Comparison of ENCODE assay signal across 16 cellular contexts in genomic region chr1:188872376-188872775, GRCh38.
DNase-seq lines count a peak whose midpoint lies in the region; ATAC-seq, FAIRE-seq and TF ChIP-seq lines count a peak whose summit lies in the region.
"Had no signal": no experiment of that assay in that cellular context is flagged by ENCODE, and none has a peak within 500 bp of the region (broad histone marks: within the 10 kb centered on the region; RNA-seq: fewer than 3 reads in every experiment).

No MANE protein-coding gene starts in this region.

- TF ChIP-seq CTCF in PC-9 (conservative IDR thresholded peaks at IDR 0.05) (no peak), astrocyte (IDR thresholded peaks at IDR 0.05; ENCODE audit: insufficient read depth, low read depth, low read length) (no peak), upper lobe of left lung (IDR thresholded peaks at IDR 0.05) (no peak)

- H3F3A ChIP-seq in PC-9 (ENCODE audit: insufficient read depth, low read depth) = no peaks in the 10 kb centered on the region

- peak overlapping the region; percentile 48 for H3K27ac Mint-ChIP-seq in astrocyte (ENCODE audit: unreplicated experiment)
- H3K27ac Mint-ChIP-seq in activated naive CD4-positive, alpha-beta T cell treated with anti-CD3 and anti-CD28 coated beads for 36 hours = no peak overlapping the region
- H3K27ac Mint-ChIP-seq: B cell; CD8-positive, alpha-beta T cell had no signal

- no peaks in the 10 kb centered on the region for H3K36me3 ChIP-seq in PC-9 (ENCODE audit: low read depth)
- no peaks in the 10 kb centered on the region for H3K36me3 ChIP-seq in astrocyte (ENCODE audit: insufficient read depth, low read length)
- no peaks in the 10 kb centered on the region for H3K36me3 ChIP-seq in upper lobe of left lung
- H3K36me3 ChIP-seq: BLaER1 treated with 17β-estradiol and CSF1 and Interleukin-3, amounts not matched to agents 10 nM and 100 nM; HAP-1 had no signal

- H3K27me3 ChIP-seq in PC-9 (ENCODE audit: insufficient read depth, low read depth) (no peaks in the 10 kb centered on the region), astrocyte (ENCODE audit: insufficient read depth, low read length) (no peaks in the 10 kb centered on the region), upper lobe of left lung (no peaks in the 10 kb centered on the region)
- H3K27me3 ChIP-seq: BLaER1 treated with 17β-estradiol and CSF1 and Interleukin-3, amounts not matched to agents 10 nM and 100 nM had no signal

- H4K20me1 ChIP-seq in PC-9 (ENCODE audit: insufficient read depth) (no peaks in the 10 kb centered on the region), astrocyte (ENCODE audit: insufficient read depth, low read length) (no peaks in the 10 kb centered on the region)
- H4K20me1 ChIP-seq: BLaER1 treated with 17β-estradiol and CSF1 and Interleukin-3, amounts not matched to agents 10 nM and 100 nM had no signal

- POLR2A ChIA-PET in PC-9 (lab: Charles Lee; ENCODE audit: unreplicated experiment) = no interaction called here

- H3K4me2 ChIP-seq in PC-9 (no peak overlapping the region), astrocyte (ENCODE audit: low read length) (no peak overlapping the region)
- H3K4me2 ChIP-seq: BLaER1 treated with 17β-estradiol and CSF1 and Interleukin-3, amounts not matched to agents 10 nM and 100 nM had no signal

- no peaks in the 10 kb centered on the region for H3K79me2 ChIP-seq in PC-9 (ENCODE audit: low read depth)
- H3K79me2 ChIP-seq in astrocyte (ENCODE audit: insufficient read depth, low read length) = no peaks in the 10 kb centered on the region

- H3K9ac ChIP-seq in astrocyte (ENCODE audit: low read length) = no peak overlapping the region
- H3K9ac ChIP-seq: BLaER1 treated with 17β-estradiol and CSF1 and Interleukin-3, amounts not matched to agents 10 nM and 100 nM; GM23248 had no signal

- H2AFZ ChIP-seq in PC-9 (0 out of 2 replicates have a peak overlapping the region, but pooled peaks have one; percentile 27), astrocyte (ENCODE audit: low read depth, low read length) (no peak overlapping the region)
- H2AFZ ChIP-seq: GM23248 had no signal

- no peak for TF ChIP-seq EP300 in upper lobe of left lung (IDR thresholded peaks at IDR 0.05)

- H3K9me3 Mint-ChIP-seq in astrocyte (ENCODE audit: unreplicated experiment) = no peaks in the 10 kb centered on the region
- peaks cover 7% of the 10 kb centered on the region for H3K9me3 Mint-ChIP-seq in activated naive CD4-positive, alpha-beta T cell treated with anti-CD3 and anti-CD28 coated beads for 36 hours

- no peaks in the 10 kb centered on the region for H3K4me1 Mint-ChIP-seq in astrocyte (ENCODE audit: low read depth, unreplicated experiment)
- no peaks in the 10 kb centered on the region for H3K4me1 Mint-ChIP-seq in activated naive CD4-positive, alpha-beta T cell treated with anti-CD3 and anti-CD28 coated beads for 36 hours (ENCODE audit: low read depth)
- H3K4me1 Mint-ChIP-seq: B cell had no signal

- H3K9me3 ChIP-seq in PC-9 (ENCODE audit: insufficient read depth, low read depth) (peaks cover 4% of the 10 kb centered on the region; the same call in 1 of the 2 replicates), astrocyte (ENCODE audit: insufficient read depth, low read depth, low read length) (no peaks in the 10 kb centered on the region), upper lobe of left lung (no peaks in the 10 kb centered on the region)
- H3K9me3 ChIP-seq: BLaER1 treated with 17β-estradiol and CSF1 and Interleukin-3, amounts not matched to agents 10 nM and 100 nM; HAP-1 had no signal

- DNase-seq in HCEC 1CT (peak; percentile 60), PC-9 (no peak), astrocyte (ENCODE audit: low read depth) (peak; percentile 12), head of caudate nucleus (no peak), upper lobe of left lung (no peak)
- DNase-seq in activated naive CD4-positive, alpha-beta T cell treated with anti-CD3 and anti-CD28 coated beads for 36 hours = no peak
- DNase-seq: Calu3; CD8-positive, alpha-beta T cell; DND-41; GDM1; GM23248 had no signal

- H3K9me2 ChIP-seq in PC-9 (ENCODE audit: insufficient read depth) = no peaks in the 10 kb centered on the region; the same call in 1 of the 2 replicates

- intact Hi-C loops in PC-9 (cut with micrococcal nuclease; ENCODE audit: unreplicated experiment) (no loop called here), head of caudate nucleus (cut with DNase I) (no loop called here)
- intact Hi-C loops in activated naive CD4-positive, alpha-beta T cell treated with anti-CD3 and anti-CD28 coated beads for 36 hours (cut with micrococcal nuclease) = no loop called here

- no peak for FAIRE-seq in astrocyte (lab: Jason Lieb, UNC)
- FAIRE-seq: GM12892, GM18507 had no signal

- H3K27ac ChIP-seq in PC-9 = no peak overlapping the region
- H3K27ac ChIP-seq in astrocyte (ENCODE audit: low read depth, low read length) = no peak overlapping the region
- no peak overlapping the region for H3K27ac ChIP-seq in upper lobe of left lung
- H3K27ac ChIP-seq: BLaER1 treated with 17β-estradiol and CSF1 and Interleukin-3, amounts not matched to agents 10 nM and 100 nM; GM23248 had no signal

- CTCF ChIA-PET in PC-9 (lab: Charles Lee) = no interaction called here
- CTCF ChIA-PET in activated naive CD4-positive, alpha-beta T cell treated with anti-CD3 and anti-CD28 coated beads for 36 hours (lab: Charles Lee) = no interaction called here

- no peaks in the 10 kb centered on the region for H3K27me3 Mint-ChIP-seq in astrocyte (ENCODE audit: low read depth, unreplicated experiment)
- no peaks in the 10 kb centered on the region for H3K27me3 Mint-ChIP-seq in activated naive CD4-positive, alpha-beta T cell treated with anti-CD3 and anti-CD28 coated beads for 36 hours (ENCODE audit: low read depth)
- H3K27me3 Mint-ChIP-seq: B cell had no signal

- 89 to 96% methylated on average over 2 of the region's 2 CpGs for WGBS in upper lobe of left lung, 2 donors

- no TSS peak for BruUV-seq in PC-9 (replicated peaks; lab: Mats Ljungman, UMichigan)

- H3K4me3 ChIP-seq in PC-9 (no peak overlapping the region), astrocyte (ENCODE audit: insufficient read depth, low read depth, low read length) (no peak overlapping the region), upper lobe of left lung (no peak overlapping the region)
- H3K4me3 ChIP-seq: BLaER1 treated with 17β-estradiol and CSF1 and Interleukin-3, amounts not matched to agents 10 nM and 100 nM; GM23248; HAP-1 had no signal

- ATAC-seq in upper lobe of left lung (ENCODE audit: low FRiP score in 2 of 2) = no peak
- ATAC-seq: CD8-positive, alpha-beta T cell had no signal

- TF ChIP-seq POLR2A in upper lobe of left lung (IDR thresholded peaks at IDR 0.05) = no peak

- H3K4me3 Mint-ChIP-seq in astrocyte (ENCODE audit: unreplicated experiment) = no peak overlapping the region
- no peak overlapping the region for H3K4me3 Mint-ChIP-seq in activated naive CD4-positive, alpha-beta T cell treated with anti-CD3 and anti-CD28 coated beads for 36 hours
- H3K4me3 Mint-ChIP-seq: B cell; CD8-positive, alpha-beta T cell had no signal

- H3K4me1 ChIP-seq in PC-9 (replicated peaks; ENCODE audit: insufficient read depth) = no peaks in the 10 kb centered on the region
- H3K4me1 ChIP-seq in astrocyte (ENCODE audit: insufficient read depth, low read length) = no peaks in the 10 kb centered on the region
- H3K4me1 ChIP-seq in upper lobe of left lung = no peaks in the 10 kb centered on the region
- H3K4me1 ChIP-seq: BLaER1 treated with 17β-estradiol and CSF1 and Interleukin-3, amounts not matched to agents 10 nM and 100 nM had no signal

- H3K36me3 Mint-ChIP-seq in astrocyte (ENCODE audit: low read depth, unreplicated experiment) = no peaks in the 10 kb centered on the region
- H3K36me3 Mint-ChIP-seq in activated naive CD4-positive, alpha-beta T cell treated with anti-CD3 and anti-CD28 coated beads for 36 hours (ENCODE audit: low read depth) = no peaks in the 10 kb centered on the region
- H3K36me3 Mint-ChIP-seq: CD8-positive, alpha-beta T cell had no signal

Comparison
In these comparisons a context has a peak if more than half of its experiments do, and no peak if none do; other contexts are left out.
1. DNase-seq: peak in HCEC 1CT (single experiment) and astrocyte (single experiment); none in PC-9 (0 of 2), head of caudate nucleus (0 of 42), upper lobe of left lung (0 of 2) and activated naive CD4-positive, alpha-beta T cell treated with anti-CD3 and anti-CD28 coated beads for 36 hours (single experiment).